In the genomic region with DNA sequence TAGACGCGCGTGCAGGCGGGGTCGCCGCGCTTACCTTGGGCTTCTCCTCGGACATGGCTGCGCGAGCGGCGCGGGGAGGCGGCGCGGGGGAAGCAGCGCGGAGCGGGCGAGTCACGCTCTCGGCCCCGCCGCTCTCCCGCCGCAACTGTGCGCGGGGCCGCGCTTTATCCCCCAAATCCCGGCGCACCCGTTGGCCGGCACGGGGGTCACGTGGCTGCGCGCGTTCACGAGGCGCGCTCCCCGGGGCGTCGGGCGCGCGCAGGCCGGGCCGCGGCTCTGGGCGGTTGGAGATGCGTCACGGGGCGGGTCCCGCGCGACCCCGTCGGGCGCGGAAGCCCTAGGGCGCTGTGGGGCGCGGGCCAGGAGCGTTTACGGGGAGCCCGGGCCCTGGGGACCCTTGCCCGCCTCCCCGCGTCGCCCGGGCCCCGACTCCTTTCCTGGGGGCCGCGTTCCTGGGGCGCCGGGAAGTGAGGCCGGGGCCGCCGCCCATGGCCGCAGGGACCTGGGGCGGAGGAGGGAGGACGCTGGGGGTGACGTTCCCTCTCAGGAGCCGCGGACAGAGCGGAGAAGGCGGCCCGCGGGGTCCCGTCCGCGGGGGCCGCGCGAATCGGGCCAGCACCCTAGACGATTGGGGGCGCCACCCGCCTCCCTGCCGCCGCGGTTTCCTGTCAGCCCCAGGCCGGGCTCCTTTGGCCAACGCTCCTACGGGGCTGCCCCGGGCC, we compare ENCODE assay signal across 1 cellular context.
TF ChIP-seq lines count a peak whose summit lies in the region.

A gene (minus strand): TSS at position 149 of the 722 bp plus-strand sequence. CDS start 94 bp downstream, at position 55.

TF ChIP-seq in K562, 482 proteins besides CTCF, POLR2A, EP300 and RAD21 (continued from another document and continues in another):
- TF ChIP-seq JUN (IDR thresholded peaks at IDR 0.05; ENCODE audit: borderline replicate concordance, low read depth, low read length), result no peak; the same call in 1 of the 2 replicates
- TF ChIP-seq JUN (CRISPR knock-in tag; IDR thresholded peaks at IDR 0.05; ENCODE audit: borderline replicate concordance), result no peak
- TF ChIP-seq, protein P1, sequence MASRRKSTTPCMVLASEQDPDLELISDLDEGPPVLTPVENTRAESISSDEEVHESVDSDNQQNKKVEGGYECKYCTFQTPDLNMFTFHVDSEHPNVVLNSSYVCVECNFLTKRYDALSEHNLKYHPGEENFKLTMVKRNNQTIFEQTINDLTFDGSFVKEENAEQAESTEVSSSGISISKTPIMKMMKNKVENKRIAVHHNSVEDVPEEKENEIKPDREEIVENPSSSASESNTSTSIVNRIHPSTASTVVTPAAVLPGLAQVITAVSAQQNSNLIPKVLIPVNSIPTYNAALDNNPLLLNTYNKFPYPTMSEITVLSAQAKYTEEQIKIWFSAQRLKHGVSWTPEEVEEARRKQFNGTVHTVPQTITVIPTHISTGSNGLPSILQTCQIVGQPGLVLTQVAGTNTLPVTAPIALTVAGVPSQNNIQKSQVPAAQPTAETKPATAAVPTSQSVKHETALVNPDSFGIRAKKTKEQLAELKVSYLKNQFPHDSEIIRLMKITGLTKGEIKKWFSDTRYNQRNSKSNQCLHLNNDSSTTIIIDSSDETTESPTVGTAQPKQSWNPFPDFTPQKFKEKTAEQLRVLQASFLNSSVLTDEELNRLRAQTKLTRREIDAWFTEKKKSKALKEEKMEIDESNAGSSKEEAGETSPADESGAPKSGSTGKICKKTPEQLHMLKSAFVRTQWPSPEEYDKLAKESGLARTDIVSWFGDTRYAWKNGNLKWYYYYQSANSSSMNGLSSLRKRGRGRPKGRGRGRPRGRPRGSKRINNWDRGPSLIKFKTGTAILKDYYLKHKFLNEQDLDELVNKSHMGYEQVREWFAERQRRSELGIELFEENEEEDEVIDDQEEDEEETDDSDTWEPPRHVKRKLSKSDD (conservative IDR thresholded peaks at IDR 0.05; ENCODE audit: low read length), result no peak
- no peak for TF ChIP-seq CEBPB (tag; IDR thresholded peaks at IDR 0.05)
- no peak for TF ChIP-seq NFIC (IDR thresholded peaks at IDR 0.05)
- peak; percentile 79; the same call in 1 of the 2 replicates for TF ChIP-seq GTF2E2 (tag; IDR thresholded peaks at IDR 0.05)
- TF ChIP-seq, protein P2, sequence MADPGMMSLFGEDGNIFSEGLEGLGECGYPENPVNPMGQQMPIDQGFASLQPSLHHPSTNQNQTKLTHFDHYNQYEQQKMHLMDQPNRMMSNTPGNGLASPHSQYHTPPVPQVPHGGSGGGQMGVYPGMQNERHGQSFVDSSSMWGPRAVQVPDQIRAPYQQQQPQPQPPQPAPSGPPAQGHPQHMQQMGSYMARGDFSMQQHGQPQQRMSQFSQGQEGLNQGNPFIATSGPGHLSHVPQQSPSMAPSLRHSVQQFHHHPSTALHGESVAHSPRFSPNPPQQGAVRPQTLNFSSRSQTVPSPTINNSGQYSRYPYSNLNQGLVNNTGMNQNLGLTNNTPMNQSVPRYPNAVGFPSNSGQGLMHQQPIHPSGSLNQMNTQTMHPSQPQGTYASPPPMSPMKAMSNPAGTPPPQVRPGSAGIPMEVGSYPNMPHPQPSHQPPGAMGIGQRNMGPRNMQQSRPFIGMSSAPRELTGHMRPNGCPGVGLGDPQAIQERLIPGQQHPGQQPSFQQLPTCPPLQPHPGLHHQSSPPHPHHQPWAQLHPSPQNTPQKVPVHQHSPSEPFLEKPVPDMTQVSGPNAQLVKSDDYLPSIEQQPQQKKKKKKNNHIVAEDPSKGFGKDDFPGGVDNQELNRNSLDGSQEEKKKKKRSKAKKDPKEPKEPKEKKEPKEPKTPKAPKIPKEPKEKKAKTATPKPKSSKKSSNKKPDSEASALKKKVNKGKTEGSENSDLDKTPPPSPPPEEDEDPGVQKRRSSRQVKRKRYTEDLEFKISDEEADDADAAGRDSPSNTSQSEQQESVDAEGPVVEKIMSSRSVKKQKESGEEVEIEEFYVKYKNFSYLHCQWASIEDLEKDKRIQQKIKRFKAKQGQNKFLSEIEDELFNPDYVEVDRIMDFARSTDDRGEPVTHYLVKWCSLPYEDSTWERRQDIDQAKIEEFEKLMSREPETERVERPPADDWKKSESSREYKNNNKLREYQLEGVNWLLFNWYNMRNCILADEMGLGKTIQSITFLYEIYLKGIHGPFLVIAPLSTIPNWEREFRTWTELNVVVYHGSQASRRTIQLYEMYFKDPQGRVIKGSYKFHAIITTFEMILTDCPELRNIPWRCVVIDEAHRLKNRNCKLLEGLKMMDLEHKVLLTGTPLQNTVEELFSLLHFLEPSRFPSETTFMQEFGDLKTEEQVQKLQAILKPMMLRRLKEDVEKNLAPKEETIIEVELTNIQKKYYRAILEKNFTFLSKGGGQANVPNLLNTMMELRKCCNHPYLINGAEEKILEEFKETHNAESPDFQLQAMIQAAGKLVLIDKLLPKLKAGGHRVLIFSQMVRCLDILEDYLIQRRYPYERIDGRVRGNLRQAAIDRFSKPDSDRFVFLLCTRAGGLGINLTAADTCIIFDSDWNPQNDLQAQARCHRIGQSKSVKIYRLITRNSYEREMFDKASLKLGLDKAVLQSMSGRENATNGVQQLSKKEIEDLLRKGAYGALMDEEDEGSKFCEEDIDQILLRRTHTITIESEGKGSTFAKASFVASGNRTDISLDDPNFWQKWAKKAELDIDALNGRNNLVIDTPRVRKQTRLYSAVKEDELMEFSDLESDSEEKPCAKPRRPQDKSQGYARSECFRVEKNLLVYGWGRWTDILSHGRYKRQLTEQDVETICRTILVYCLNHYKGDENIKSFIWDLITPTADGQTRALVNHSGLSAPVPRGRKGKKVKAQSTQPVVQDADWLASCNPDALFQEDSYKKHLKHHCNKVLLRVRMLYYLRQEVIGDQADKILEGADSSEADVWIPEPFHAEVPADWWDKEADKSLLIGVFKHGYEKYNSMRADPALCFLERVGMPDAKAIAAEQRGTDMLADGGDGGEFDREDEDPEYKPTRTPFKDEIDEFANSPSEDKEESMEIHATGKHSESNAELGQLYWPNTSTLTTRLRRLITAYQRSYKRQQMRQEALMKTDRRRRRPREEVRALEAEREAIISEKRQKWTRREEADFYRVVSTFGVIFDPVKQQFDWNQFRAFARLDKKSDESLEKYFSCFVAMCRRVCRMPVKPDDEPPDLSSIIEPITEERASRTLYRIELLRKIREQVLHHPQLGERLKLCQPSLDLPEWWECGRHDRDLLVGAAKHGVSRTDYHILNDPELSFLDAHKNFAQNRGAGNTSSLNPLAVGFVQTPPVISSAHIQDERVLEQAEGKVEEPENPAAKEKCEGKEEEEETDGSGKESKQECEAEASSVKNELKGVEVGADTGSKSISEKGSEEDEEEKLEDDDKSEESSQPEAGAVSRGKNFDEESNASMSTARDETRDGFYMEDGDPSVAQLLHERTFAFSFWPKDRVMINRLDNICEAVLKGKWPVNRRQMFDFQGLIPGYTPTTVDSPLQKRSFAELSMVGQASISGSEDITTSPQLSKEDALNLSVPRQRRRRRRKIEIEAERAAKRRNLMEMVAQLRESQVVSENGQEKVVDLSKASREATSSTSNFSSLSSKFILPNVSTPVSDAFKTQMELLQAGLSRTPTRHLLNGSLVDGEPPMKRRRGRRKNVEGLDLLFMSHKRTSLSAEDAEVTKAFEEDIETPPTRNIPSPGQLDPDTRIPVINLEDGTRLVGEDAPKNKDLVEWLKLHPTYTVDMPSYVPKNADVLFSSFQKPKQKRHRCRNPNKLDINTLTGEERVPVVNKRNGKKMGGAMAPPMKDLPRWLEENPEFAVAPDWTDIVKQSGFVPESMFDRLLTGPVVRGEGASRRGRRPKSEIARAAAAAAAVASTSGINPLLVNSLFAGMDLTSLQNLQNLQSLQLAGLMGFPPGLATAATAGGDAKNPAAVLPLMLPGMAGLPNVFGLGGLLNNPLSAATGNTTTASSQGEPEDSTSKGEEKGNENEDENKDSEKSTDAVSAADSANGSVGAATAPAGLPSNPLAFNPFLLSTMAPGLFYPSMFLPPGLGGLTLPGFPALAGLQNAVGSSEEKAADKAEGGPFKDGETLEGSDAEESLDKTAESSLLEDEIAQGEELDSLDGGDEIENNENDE (IDR thresholded peaks at IDR 0.05; ENCODE audit: low read depth, low read length), result no peak
- TF ChIP-seq, protein P3, sequence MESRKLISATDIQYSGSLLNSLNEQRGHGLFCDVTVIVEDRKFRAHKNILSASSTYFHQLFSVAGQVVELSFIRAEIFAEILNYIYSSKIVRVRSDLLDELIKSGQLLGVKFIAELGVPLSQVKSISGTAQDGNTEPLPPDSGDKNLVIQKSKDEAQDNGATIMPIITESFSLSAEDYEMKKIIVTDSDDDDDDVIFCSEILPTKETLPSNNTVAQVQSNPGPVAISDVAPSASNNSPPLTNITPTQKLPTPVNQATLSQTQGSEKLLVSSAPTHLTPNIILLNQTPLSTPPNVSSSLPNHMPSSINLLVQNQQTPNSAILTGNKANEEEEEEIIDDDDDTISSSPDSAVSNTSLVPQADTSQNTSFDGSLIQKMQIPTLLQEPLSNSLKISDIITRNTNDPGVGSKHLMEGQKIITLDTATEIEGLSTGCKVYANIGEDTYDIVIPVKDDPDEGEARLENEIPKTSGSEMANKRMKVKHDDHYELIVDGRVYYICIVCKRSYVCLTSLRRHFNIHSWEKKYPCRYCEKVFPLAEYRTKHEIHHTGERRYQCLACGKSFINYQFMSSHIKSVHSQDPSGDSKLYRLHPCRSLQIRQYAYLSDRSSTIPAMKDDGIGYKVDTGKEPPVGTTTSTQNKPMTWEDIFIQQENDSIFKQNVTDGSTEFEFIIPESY (CRISPR knock-in tag; IDR thresholded peaks at IDR 0.05), result no peak
- TF ChIP-seq, protein P4, sequence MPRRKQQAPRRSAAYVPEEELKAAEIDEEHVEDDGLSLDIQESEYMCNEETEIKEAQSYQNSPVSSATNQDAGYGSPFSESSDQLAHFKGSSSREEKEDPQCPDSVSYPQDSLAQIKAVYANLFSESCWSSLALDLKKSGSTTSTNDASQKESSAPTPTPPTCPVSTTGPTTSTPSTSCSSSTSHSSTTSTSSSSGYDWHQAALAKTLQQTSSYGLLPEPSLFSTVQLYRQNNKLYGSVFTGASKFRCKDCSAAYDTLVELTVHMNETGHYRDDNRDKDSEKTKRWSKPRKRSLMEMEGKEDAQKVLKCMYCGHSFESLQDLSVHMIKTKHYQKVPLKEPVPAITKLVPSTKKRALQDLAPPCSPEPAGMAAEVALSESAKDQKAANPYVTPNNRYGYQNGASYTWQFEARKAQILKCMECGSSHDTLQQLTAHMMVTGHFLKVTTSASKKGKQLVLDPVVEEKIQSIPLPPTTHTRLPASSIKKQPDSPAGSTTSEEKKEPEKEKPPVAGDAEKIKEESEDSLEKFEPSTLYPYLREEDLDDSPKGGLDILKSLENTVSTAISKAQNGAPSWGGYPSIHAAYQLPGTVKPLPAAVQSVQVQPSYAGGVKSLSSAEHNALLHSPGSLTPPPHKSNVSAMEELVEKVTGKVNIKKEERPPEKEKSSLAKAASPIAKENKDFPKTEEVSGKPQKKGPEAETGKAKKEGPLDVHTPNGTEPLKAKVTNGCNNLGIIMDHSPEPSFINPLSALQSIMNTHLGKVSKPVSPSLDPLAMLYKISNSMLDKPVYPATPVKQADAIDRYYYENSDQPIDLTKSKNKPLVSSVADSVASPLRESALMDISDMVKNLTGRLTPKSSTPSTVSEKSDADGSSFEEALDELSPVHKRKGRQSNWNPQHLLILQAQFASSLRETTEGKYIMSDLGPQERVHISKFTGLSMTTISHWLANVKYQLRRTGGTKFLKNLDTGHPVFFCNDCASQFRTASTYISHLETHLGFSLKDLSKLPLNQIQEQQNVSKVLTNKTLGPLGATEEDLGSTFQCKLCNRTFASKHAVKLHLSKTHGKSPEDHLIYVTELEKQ (CRISPR knock-in tag; IDR thresholded peaks at IDR 0.05), result peak; percentile 45; the same call in 1 of the 2 replicates
- TF ChIP-seq NFYB (IDR thresholded peaks at IDR 0.05; ENCODE audit: extremely low read depth, insufficient read length), result peak; percentile 55
- TF ChIP-seq, protein P5, sequence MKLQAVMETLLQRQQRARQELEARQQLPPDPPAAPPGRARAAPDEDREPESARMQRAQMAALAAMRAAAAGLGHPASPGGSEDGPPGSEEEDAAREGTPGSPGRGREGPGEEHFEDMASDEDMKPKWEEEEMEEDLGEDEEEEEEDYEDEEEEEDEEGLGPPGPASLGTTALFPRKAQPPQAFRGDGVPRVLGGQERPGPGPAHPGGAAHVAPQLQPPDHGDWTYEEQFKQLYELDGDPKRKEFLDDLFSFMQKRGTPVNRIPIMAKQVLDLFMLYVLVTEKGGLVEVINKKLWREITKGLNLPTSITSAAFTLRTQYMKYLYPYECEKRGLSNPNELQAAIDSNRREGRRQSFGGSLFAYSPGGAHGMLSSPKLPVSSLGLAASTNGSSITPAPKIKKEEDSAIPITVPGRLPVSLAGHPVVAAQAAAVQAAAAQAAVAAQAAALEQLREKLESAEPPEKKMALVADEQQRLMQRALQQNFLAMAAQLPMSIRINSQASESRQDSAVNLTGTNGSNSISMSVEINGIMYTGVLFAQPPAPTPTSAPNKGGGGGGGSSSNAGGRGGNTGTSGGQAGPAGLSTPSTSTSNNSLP (IDR thresholded peaks at IDR 0.05; ENCODE audit: borderline replicate concordance, low read depth, low read length), result no peak
- TF ChIP-seq, protein P6, sequence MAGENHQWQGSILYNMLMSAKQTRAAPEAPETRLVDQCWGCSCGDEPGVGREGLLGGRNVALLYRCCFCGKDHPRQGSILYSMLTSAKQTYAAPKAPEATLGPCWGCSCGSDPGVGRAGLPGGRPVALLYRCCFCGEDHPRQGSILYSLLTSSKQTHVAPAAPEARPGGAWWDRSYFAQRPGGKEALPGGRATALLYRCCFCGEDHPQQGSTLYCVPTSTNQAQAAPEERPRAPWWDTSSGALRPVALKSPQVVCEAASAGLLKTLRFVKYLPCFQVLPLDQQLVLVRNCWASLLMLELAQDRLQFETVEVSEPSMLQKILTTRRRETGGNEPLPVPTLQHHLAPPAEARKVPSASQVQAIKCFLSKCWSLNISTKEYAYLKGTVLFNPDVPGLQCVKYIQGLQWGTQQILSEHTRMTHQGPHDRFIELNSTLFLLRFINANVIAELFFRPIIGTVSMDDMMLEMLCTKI (IDR thresholded peaks at IDR 0.05; ENCODE audit: partially characterized antibody), result no peak
- TF ChIP-seq ERF (CRISPR knock-in tag; IDR thresholded peaks at IDR 0.05), result peak; percentile 99
- TF ChIP-seq MAFG (tag; conservative IDR thresholded peaks at IDR 0.05), result no peak
- no peak for TF ChIP-seq ZFP36 (IDR thresholded peaks at IDR 0.05; ENCODE audit: low read depth, low read length, partially characterized antibody)
- TF ChIP-seq XRCC5 (IDR thresholded peaks at IDR 0.05; ENCODE audit: low read depth, low read length), result no peak
- TF ChIP-seq HMGN3 (IDR thresholded peaks at IDR 0.05; ENCODE audit: borderline replicate concordance, extremely low read depth, insufficient read length, low read depth, low read length), result peak; percentile 60
- no peak; the same call in 1 of the 2 replicates for TF ChIP-seq TOE1 (IDR thresholded peaks at IDR 0.05; ENCODE audit: borderline replicate concordance)
- TF ChIP-seq TOE1 (CRISPR knock-in tag; IDR thresholded peaks at IDR 0.05; ENCODE audit: borderline replicate concordance, low read depth), result no peak
- no peak for TF ChIP-seq KAT7 (CRISPR knock-in tag; IDR thresholded peaks at IDR 0.05; ENCODE audit: borderline replicate concordance)
- TF ChIP-seq MTA3 (IDR thresholded peaks at IDR 0.05; ENCODE audit: borderline replicate concordance), result peak; percentile 77
- peak; percentile 36; the same call in 1 of the 2 replicates for TF ChIP-seq ESRRA (IDR thresholded peaks at IDR 0.05; ENCODE audit: borderline replicate concordance, low read depth)
- TF ChIP-seq, protein P7, sequence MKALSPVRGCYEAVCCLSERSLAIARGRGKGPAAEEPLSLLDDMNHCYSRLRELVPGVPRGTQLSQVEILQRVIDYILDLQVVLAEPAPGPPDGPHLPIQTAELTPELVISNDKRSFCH (CRISPR knock-in tag; IDR thresholded peaks at IDR 0.05), result no peak
- TF ChIP-seq, protein P7 (tag; IDR thresholded peaks at IDR 0.05), result peak; percentile 98
- 0 out of 2 replicates have a peak, but pooled peaks have one; percentile 55 for TF ChIP-seq ZNF134 (CRISPR knock-in tag; conservative IDR thresholded peaks at IDR 0.05)
- no peak for TF ChIP-seq TFAM (CRISPR knock-in tag; conservative IDR thresholded peaks at IDR 0.05)
- TF ChIP-seq SIN3B (IDR thresholded peaks at IDR 0.05; ENCODE audit: low read depth), result peak; percentile 75
- peak; percentile 88; the same call in 1 of the 2 replicates for TF ChIP-seq KLF13 (tag; IDR thresholded peaks at IDR 0.05; ENCODE audit: borderline replicate concordance, low read depth)
